Comparison of ENCODE assay signal across 9 cellular contexts in genomic region chr1:85596531-85596930, GRCh38.
"Had no signal": no experiment of that assay in that cellular context is flagged by ENCODE, and none has a peak within 500 bp of the region (broad histone marks: within the 10 kb centered on the region; RNA-seq: fewer than 3 reads in every experiment).

No MANE protein-coding gene starts in this region.

- H3K4me1 ChIP-seq: HAP-1 had no signal

- H3K9me3 ChIP-seq: HAP-1 had no signal

- DNase-seq: GM23248, GOT3, H7, HFFc6, IMR-90 had no signal

- H3K36me3 ChIP-seq: HAP-1 had no signal

- H3K4me3 ChIP-seq: GM23248, HAP-1, K562 had no signal

- H3K4me3 Mint-ChIP-seq: HFFc6 had no signal

- H3K9ac ChIP-seq: GM23248 had no signal

- ATAC-seq: HCT116, K562 had no signal

- H3K27ac ChIP-seq: GM23248, HL-60 had no signal

- H3K27ac Mint-ChIP-seq: HFFc6 had no signal
